In genomic region chr13:113009743-113010509, GRCh38 we compare ENCODE assay signal across 15 cellular contexts. TPM values are rescaled to one million over a fixed set of nuclear protein-coding genes. Genes with fewer than 3 reads are reported as not detected.
A peak's percentile ranks its signal among the peaks of the same experiment; 100 is the strongest.
DNase-seq lines count a peak whose midpoint lies in the region; ATAC-seq and TF ChIP-seq lines count a peak whose summit lies in the region.
"Had no signal": no experiment of that assay in that cellular context is flagged by ENCODE, and none has a peak within 500 bp of the region (broad histone marks: within the 10 kb centered on the region; RNA-seq: fewer than 3 reads in every experiment).

No MANE protein-coding gene starts in this region.

- H3K4me3 ChIP-seq in body of pancreas (no peak overlapping the region), upper lobe of left lung (no peak overlapping the region)
- H3K4me3 ChIP-seq: A549 had no signal

- TF ChIP-seq POLR2A in body of pancreas (IDR thresholded peaks at IDR 0.05) = no peak
- no peak for TF ChIP-seq POLR2A in upper lobe of left lung (IDR thresholded peaks at IDR 0.05)

- intact Hi-C loops in Right ventricle myocardium superior (cut with DNase I) = no loop called here
- intact Hi-C loops in cardiac septum (cut with DNase I) = loop anchor here (2.0 kb wide), 1 partner anchor 13 kb away; no protein-coding TSS in a partner anchor
- intact Hi-C loops in body of pancreas (cut with DNase I) = no loop called here

- H3K27me3 ChIP-seq in body of pancreas = no peaks in the 10 kb centered on the region
- no peaks in the 10 kb centered on the region for H3K27me3 ChIP-seq in upper lobe of left lung

- H3K9me3 ChIP-seq in body of pancreas = no peaks in the 10 kb centered on the region
- H3K9me3 ChIP-seq in upper lobe of left lung = no peaks in the 10 kb centered on the region
- H3K9me3 ChIP-seq: A549 had no signal

- WGBS in body of pancreas, 2 donors = 64 to 68% methylated on average over 14 to 17 of the region's 17 CpGs
- WGBS in upper lobe of left lung, 2 donors = 48 to 56% methylated on average over 8 to 16 of the region's 17 CpGs

- peak; percentile 18 for ATAC-seq in Right ventricle myocardium superior (ENCODE audit: poor library complexity)
- peak; percentile 40 for ATAC-seq in body of pancreas
- no peak for ATAC-seq in upper lobe of left lung (ENCODE audit: low FRiP score in 2 of 2)
- ATAC-seq: A549, esophagus mucosa had no signal

- H3K27ac ChIP-seq in body of pancreas (peak overlapping the region in 1 of 4 donors; percentile 11), upper lobe of left lung (peak overlapping the region; percentile 7 to 45 (median 36))
- H3K27ac ChIP-seq: A549 had no signal

- TF ChIP-seq CTCF in body of pancreas (IDR thresholded peaks at IDR 0.05) (no peak), upper lobe of left lung (IDR thresholded peaks at IDR 0.05) (no peak)

- H3K36me3 ChIP-seq in body of pancreas (replicated peaks in 1 of 2; ENCODE audit: insufficient read depth in 1 of 2, low read depth in 2 of 2) = no peaks in the 10 kb centered on the region
- peaks cover 0 to 10% (median 2%) of the 10 kb centered on the region in 4 donors for H3K36me3 ChIP-seq in upper lobe of left lung

- DNase-seq in Right ventricle myocardium superior = no peak
- no peak for DNase-seq in cardiac septum (ENCODE audit: low spot score)
- DNase-seq in body of pancreas = no peak
- DNase-seq in kidney tubule cell (ENCODE audit: low spot score) = peak; percentile 38
- peak in 1 of 2 donors; percentile 24 for DNase-seq in upper lobe of left lung
- DNase-seq in RKO (ENCODE audit: low spot score) = no peak
- no peak for DNase-seq in midbrain (lab: John Stamatoyannopoulos, UW)
- DNase-seq in T1000 (lab: John Stamatoyannopoulos, UW) = no peak
- DNase-seq: activated CD4-positive, alpha-beta T cell treated with anti-CD3 and anti-CD28 coated beads for 1 hour; activated naive CD8-positive, alpha-beta T cell treated with anti-CD3 and anti-CD28 coated beads, Interleukin-2, amount 10 ng/mL, durations not matched to agents 7 days and 5 days; H7; NCI-H2107; occipital lobe had no signal

- peaks cover 13% of the 10 kb centered on the region for H3K4me1 ChIP-seq in body of pancreas
- peaks cover 3 to 7% (median 6%) of the 10 kb centered on the region in 4 donors for H3K4me1 ChIP-seq in upper lobe of left lung
- H3K4me1 ChIP-seq: A549 had no signal

- TF ChIP-seq EP300 in upper lobe of left lung (IDR thresholded peaks at IDR 0.05) = no peak

RNA-seq across cellular contexts. Expression of gene MCF2L, which starts 40.9 kb away (rescaled TPM):
- total RNA-seq in Right ventricle myocardium superior = 38.1 TPM
- 38.9 TPM for total RNA-seq in cardiac septum
- 10 to 100 TPM; 37.4 to 74.8 TPM for total RNA-seq in body of pancreas
- total RNA-seq in upper lobe of left lung = 10 to 100 TPM; 14.3 to 99.5 (median 53.1) TPM

Comparison
In these comparisons a context has a peak if more than half of its experiments do, and no peak if none do; other contexts are left out.
1. ATAC-seq: peak in Right ventricle myocardium superior (single experiment) and body of pancreas (single experiment); none in upper lobe of left lung (0 of 2).